Comparison of ENCODE assay signal across 3 cellular contexts in the genomic region with DNA sequence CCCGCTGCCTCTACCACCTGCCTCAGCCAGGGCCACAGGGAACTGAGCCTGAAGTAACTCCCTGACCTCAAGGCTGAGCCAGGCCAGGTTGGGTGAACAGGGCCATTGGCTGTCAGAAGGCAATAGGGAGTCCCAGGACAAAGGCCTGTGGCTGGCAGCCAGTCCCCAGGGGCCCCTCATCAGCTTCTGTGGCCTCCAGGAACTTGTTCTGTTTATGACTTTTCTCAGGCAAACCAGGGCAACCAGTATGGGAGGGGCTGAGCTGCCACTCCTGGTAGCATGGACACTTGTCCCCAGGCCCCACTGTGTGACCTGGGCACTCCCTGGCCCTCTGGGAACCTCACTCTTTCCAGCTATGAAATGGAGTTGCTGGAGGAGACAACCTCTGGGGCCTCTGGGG.
TF ChIP-seq lines count a peak whose summit lies in the region.

No MANE protein-coding gene starts in this region.

TF ChIP-seq in HEK293, 187 proteins besides CTCF, POLR2A, EP300 and RAD21:
- TF ChIP-seq PRDM6 (tag by site-specific recombination; IDR thresholded peaks at IDR 0.05) (no peak), IKZF3 (tag by site-specific recombination; IDR thresholded peaks at IDR 0.05) (no peak), ZNF585B (tag by site-specific recombination; IDR thresholded peaks at IDR 0.05) (no peak), ZNF16 (tag by site-specific recombination; IDR thresholded peaks at IDR 0.05; ENCODE audit: low read depth) (no peak), ZNF530 (tag by site-specific recombination; IDR thresholded peaks at IDR 0.05; ENCODE audit: low read depth) (no peak), SP7 (tag by site-specific recombination; IDR thresholded peaks at IDR 0.05) (no peak), OSR2 (tag by site-specific recombination; IDR thresholded peaks at IDR 0.05) (0 out of 2 replicates have a peak, but pooled peaks have one; percentile 14)

TF ChIP-seq in GM12878, 131 proteins besides CTCF, POLR2A, EP300 and RAD21 (continues in another document):
- TF ChIP-seq FOXM1 (IDR thresholded peaks at IDR 0.05; ENCODE audit: low read depth, low read length) = no peak
- TF ChIP-seq HDGF (IDR thresholded peaks at IDR 0.05) = no peak
- no peak for TF ChIP-seq CHD1 (IDR thresholded peaks at IDR 0.05; ENCODE audit: low read depth, low read length)
- no peak for TF ChIP-seq SMAD5 (IDR thresholded peaks at IDR 0.05; ENCODE audit: low read depth)
- TF ChIP-seq PKNOX1 (IDR thresholded peaks at IDR 0.05) = peak; percentile 36; the same call in 1 of the 2 replicates
- no peak for TF ChIP-seq TCF3 (IDR thresholded peaks at IDR 0.05; ENCODE audit: borderline replicate concordance, insufficient read depth, low read depth, low read length)
- peak; percentile 84 for TF ChIP-seq MEF2B (IDR thresholded peaks at IDR 0.05; ENCODE audit: partially characterized antibody, poor library complexity, severe bottlenecking)
- peak in 1 of 2 experiments; percentile 13; a peak in 1 of 4 replicates for TF ChIP-seq IKZF2 (IDR thresholded peaks at IDR 0.05)
- TF ChIP-seq YBX1 (IDR thresholded peaks at IDR 0.05) = no peak
- TF ChIP-seq, protein P1, sequence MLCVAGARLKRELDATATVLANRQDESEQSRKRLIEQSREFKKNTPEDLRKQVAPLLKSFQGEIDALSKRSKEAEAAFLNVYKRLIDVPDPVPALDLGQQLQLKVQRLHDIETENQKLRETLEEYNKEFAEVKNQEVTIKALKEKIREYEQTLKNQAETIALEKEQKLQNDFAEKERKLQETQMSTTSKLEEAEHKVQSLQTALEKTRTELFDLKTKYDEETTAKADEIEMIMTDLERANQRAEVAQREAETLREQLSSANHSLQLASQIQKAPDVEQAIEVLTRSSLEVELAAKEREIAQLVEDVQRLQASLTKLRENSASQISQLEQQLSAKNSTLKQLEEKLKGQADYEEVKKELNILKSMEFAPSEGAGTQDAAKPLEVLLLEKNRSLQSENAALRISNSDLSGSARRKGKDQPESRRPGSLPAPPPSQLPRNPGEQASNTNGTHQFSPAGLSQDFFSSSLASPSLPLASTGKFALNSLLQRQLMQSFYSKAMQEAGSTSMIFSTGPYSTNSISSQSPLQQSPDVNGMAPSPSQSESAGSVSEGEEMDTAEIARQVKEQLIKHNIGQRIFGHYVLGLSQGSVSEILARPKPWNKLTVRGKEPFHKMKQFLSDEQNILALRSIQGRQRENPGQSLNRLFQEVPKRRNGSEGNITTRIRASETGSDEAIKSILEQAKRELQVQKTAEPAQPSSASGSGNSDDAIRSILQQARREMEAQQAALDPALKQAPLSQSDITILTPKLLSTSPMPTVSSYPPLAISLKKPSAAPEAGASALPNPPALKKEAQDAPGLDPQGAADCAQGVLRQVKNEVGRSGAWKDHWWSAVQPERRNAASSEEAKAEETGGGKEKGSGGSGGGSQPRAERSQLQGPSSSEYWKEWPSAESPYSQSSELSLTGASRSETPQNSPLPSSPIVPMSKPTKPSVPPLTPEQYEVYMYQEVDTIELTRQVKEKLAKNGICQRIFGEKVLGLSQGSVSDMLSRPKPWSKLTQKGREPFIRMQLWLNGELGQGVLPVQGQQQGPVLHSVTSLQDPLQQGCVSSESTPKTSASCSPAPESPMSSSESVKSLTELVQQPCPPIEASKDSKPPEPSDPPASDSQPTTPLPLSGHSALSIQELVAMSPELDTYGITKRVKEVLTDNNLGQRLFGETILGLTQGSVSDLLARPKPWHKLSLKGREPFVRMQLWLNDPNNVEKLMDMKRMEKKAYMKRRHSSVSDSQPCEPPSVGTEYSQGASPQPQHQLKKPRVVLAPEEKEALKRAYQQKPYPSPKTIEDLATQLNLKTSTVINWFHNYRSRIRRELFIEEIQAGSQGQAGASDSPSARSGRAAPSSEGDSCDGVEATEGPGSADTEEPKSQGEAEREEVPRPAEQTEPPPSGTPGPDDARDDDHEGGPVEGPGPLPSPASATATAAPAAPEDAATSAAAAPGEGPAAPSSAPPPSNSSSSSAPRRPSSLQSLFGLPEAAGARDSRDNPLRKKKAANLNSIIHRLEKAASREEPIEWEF (IDR thresholded peaks at IDR 0.05; ENCODE audit: insufficient replicate concordance, low read depth, low read length) = no peak
- TF ChIP-seq ZNF217 (IDR thresholded peaks at IDR 0.05) = no peak
- no peak for TF ChIP-seq MXI1 (IDR thresholded peaks at IDR 0.05; ENCODE audit: low read depth, low read length)
- TF ChIP-seq KAT2A (conservative IDR thresholded peaks at IDR 0.05; ENCODE audit: control insufficient read depth, low read depth, low read length) = no peak
- TF ChIP-seq ZNF207 (IDR thresholded peaks at IDR 0.05; ENCODE audit: borderline replicate concordance) = no peak
- no peak for TF ChIP-seq MAX (IDR thresholded peaks at IDR 0.05; ENCODE audit: low read depth, low read length)
- no peak for TF ChIP-seq MTA3 (IDR thresholded peaks at IDR 0.05; ENCODE audit: borderline replicate concordance, low read length)
- TF ChIP-seq REST (IDR thresholded peaks at IDR 0.05; ENCODE audit: low read depth, low read length) = no peak

TF ChIP-seq in neural cell, 6 proteins besides CTCF, POLR2A, EP300 and RAD21:
- TF ChIP-seq SMC3 (conservative IDR thresholded peaks at IDR 0.05; ENCODE audit: poor library complexity) (no peak), TAF1 (IDR thresholded peaks at IDR 0.05; ENCODE audit: low read depth) (no peak), REST (IDR thresholded peaks at IDR 0.05; ENCODE audit: borderline replicate concordance) (no peak), EZH2 (IDR thresholded peaks at IDR 0.05; ENCODE audit: borderline replicate concordance, insufficient read depth, low read length, poor library complexity, severe bottlenecking) (no peak), MXI1 (conservative IDR thresholded peaks at IDR 0.05; ENCODE audit: poor library complexity, severe bottlenecking) (no peak), POLR2AphosphoS5 (IDR thresholded peaks at IDR 0.05) (no peak)
